In the genomic region with DNA sequence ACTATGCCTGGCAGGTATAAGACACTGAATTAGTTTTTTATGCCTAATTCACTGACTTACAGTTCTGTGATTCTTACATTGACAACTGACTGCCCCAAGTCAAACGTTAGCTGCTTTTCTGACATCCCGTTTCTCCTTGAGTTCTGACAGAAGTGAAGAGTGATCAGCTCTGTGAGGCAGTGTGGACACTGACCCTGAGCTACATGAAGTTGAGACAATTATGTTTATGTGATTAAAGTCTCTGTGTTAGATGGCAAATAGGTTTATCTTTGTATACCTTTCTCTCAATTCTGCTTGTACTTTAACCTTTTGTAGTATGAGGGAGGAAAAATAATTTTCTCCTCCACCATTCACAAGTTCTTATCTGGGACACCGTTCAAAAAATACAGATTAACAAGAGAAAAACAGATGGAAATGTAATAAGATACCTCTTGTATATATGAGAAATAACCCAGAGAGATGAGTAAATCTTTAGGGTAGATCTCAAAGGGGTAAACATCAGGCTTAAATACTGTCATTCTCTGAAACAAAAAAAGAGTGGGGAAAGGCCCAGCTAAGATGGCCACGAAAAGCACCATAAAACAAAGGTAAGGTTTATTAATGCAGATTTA, we compare ENCODE assay signal across 22 cellular contexts.
"Had no signal": no experiment of that assay in that cellular context is flagged by ENCODE, and none has a peak within 500 bp of the region (broad histone marks: within the 10 kb centered on the region; RNA-seq: fewer than 3 reads in every experiment).

No MANE protein-coding gene starts in this region.

- H3K4me3 ChIP-seq: esophagus muscularis mucosa, gastrocnemius medialis, lower lobe of right lung, ovary, prostate gland had no signal

- FAIRE-seq: astrocyte, islet of Langerhans had no signal

- H3K4me1 ChIP-seq: prostate gland had no signal

- H3K27ac ChIP-seq: esophagus muscularis mucosa, gastrocnemius medialis, lower lobe of right lung, neutrophil, ovary, prostate gland had no signal

- H3K9me3 ChIP-seq: esophagus muscularis mucosa, gastrocnemius medialis, lower lobe of right lung, neutrophil, ovary, prostate gland had no signal

- H3K27me3 ChIP-seq: esophagus muscularis mucosa, gastrocnemius medialis, neutrophil, ovary had no signal

- H3K36me3 ChIP-seq: esophagus muscularis mucosa, gastrocnemius medialis, lower lobe of right lung, neutrophil, ovary, prostate gland had no signal

- DNase-seq: activated CD8-positive, alpha-beta memory T cell treated with anti-CD3 and anti-CD28 coated beads for 24 hours; activated CD8-positive, alpha-beta memory T cell treated with anti-CD3 and anti-CD28 coated beads, Interleukin-2, amount 50 U/mL, for 48 hours; activated naive CD4-positive, alpha-beta T cell treated with Interleukin-2 at 50 U/mL for 16 hours; activated naive CD8-positive, alpha-beta T cell treated with anti-CD3 and anti-CD28 coated beads for 36 hours; activated T-cell treated with anti-CD3 and anti-CD28 coated beads, Interleukin-2, amount 50 U/mL, for 48 hours; central memory CD4-positive, alpha-beta T cell; effector memory CD8-positive, alpha-beta T cell; gastrocnemius medialis; hypothalamus; left cardiac atrium; lower lobe of right lung; natural killer cell; ovary; stimulated activated CD4-positive, alpha-beta T cell treated with anti-CD3 and anti-CD28 coated beads, Interleukin-4, amount 100 ng/mL, for 4 hours; stimulated activated naive CD8-positive, alpha-beta T cell treated with anti-CD3 and anti-CD28 coated beads, Interleukin-15, Interleukin-2, amounts not matched to agents 100 U/mL and 50 U/mL, for 24 hours; T-helper 1 cell; T-helper 9 cell had no signal
